ENCODE assay signal across 1 cellular context in the genomic region with DNA sequence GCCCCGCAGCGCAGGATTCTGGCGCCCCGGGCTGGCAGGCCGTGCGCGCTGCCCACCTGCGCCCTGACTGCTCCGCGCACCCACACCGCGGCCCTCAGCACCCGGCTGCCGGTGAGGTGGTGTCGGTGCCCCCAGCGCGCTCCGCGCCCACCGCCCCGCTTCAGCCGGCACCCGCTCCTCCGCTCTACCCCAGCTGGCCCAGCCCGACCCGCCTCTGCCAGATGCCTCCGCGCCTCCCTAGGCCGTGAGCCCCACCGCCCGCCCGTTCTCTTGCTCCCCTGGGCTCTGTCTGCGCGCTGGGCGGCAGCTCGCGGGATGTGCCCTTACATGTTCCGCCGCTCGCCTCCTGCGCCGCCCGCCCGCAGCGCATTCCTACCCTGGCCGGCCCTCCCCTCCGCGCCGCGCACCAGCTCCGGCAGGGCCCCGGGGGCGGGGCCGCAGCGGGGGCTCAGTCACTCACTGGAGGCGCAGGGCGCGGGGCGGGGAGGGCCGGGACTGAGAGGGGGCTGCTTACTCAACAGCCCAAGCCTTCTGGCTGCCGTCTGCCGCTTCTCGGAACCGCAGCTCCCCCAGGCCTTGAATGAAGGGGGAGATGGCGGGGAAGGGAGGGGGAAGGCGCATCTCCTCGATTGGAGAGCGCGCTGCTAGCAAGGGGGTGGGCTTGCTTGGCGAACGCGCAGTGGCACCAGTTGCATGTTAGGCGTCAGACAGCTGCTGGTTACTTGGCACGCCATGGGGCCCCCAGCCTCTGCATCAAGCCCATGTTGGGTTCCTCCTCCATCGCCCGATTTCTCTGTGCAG.
TF ChIP-seq lines count a peak whose summit lies in the region.

Gene PHLDA3 (minus strand): TSS at position 345 of the 801 bp plus-strand sequence. CDS start 402 bp downstream, outside the sequence.

TF ChIP-seq in HepG2, 621 proteins besides CTCF, POLR2A, EP300 and RAD21 (continued from another document and continues in another):
- TF ChIP-seq, protein P1, sequence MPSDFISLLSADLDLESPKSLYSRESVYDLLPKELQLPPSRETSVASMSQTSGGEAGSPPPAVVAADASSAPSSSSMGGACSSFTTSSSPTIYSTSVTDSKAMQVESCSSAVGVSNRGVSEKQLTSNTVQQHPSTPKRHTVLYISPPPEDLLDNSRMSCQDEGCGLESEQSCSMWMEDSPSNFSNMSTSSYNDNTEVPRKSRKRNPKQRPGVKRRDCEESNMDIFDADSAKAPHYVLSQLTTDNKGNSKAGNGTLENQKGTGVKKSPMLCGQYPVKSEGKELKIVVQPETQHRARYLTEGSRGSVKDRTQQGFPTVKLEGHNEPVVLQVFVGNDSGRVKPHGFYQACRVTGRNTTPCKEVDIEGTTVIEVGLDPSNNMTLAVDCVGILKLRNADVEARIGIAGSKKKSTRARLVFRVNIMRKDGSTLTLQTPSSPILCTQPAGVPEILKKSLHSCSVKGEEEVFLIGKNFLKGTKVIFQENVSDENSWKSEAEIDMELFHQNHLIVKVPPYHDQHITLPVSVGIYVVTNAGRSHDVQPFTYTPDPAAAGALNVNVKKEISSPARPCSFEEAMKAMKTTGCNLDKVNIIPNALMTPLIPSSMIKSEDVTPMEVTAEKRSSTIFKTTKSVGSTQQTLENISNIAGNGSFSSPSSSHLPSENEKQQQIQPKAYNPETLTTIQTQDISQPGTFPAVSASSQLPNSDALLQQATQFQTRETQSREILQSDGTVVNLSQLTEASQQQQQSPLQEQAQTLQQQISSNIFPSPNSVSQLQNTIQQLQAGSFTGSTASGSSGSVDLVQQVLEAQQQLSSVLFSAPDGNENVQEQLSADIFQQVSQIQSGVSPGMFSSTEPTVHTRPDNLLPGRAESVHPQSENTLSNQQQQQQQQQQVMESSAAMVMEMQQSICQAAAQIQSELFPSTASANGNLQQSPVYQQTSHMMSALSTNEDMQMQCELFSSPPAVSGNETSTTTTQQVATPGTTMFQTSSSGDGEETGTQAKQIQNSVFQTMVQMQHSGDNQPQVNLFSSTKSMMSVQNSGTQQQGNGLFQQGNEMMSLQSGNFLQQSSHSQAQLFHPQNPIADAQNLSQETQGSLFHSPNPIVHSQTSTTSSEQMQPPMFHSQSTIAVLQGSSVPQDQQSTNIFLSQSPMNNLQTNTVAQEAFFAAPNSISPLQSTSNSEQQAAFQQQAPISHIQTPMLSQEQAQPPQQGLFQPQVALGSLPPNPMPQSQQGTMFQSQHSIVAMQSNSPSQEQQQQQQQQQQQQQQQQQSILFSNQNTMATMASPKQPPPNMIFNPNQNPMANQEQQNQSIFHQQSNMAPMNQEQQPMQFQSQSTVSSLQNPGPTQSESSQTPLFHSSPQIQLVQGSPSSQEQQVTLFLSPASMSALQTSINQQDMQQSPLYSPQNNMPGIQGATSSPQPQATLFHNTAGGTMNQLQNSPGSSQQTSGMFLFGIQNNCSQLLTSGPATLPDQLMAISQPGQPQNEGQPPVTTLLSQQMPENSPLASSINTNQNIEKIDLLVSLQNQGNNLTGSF (CRISPR knock-in tag; IDR thresholded peaks at IDR 0.05): no peak
- TF ChIP-seq KDM5B (CRISPR knock-in tag; IDR thresholded peaks at IDR 0.05; ENCODE audit: borderline replicate concordance) (no peak), HMG20A (CRISPR knock-in tag; IDR thresholded peaks at IDR 0.05; ENCODE audit: borderline replicate concordance) (no peak), ZBTB38 (CRISPR knock-in tag; IDR thresholded peaks at IDR 0.05) (peak; percentile 40), ZNF574 (CRISPR knock-in tag; IDR thresholded peaks at IDR 0.05) (peak; percentile 61; the same call in 1 of the 2 replicates), MYC (CRISPR knock-in tag; IDR thresholded peaks at IDR 0.05; ENCODE audit: borderline replicate concordance) (peak; percentile 23; the same call in 1 of the 2 replicates), SMAD3 (CRISPR knock-in tag; IDR thresholded peaks at IDR 0.05) (no peak), XRCC5 (optimal IDR thresholded peaks at IDR 0.05; ENCODE audit: low read length) (peak; percentile 74), SOX6 (IDR thresholded peaks at IDR 0.05) (no peak), SOX6 (CRISPR knock-in tag; IDR thresholded peaks at IDR 0.05) (no peak), RARA (CRISPR knock-in tag; IDR thresholded peaks at IDR 0.05) (no peak; the same call in 1 of the 2 replicates), ZNF256 (CRISPR knock-in tag; conservative IDR thresholded peaks at IDR 0.05) (no peak), TEAD3 (CRISPR knock-in tag; optimal IDR thresholded peaks at IDR 0.05; ENCODE audit: borderline replicate concordance) (peak; percentile 63), KMT2A (CRISPR knock-in tag; IDR thresholded peaks at IDR 0.05) (no peak; the same call in 1 of the 2 replicates), SP140L (CRISPR knock-in tag; IDR thresholded peaks at IDR 0.05; ENCODE audit: borderline replicate concordance) (no peak), FOXP4 (CRISPR knock-in tag; IDR thresholded peaks at IDR 0.05) (no peak), CBFB (CRISPR knock-in tag; IDR thresholded peaks at IDR 0.05) (no peak; the same call in 1 of the 2 replicates), IKZF4 (CRISPR knock-in tag; IDR thresholded peaks at IDR 0.05; ENCODE audit: borderline replicate concordance, low read depth, not compliant biosample characterization) (no peak), ZNF343 (CRISPR knock-in tag; IDR thresholded peaks at IDR 0.05) (peak; percentile 55; the same call in 1 of the 2 replicates), GLI4 (CRISPR knock-in tag; IDR thresholded peaks at IDR 0.05; ENCODE audit: borderline replicate concordance) (no peak), ZNF629 (CRISPR knock-in tag; conservative IDR thresholded peaks at IDR 0.05) (no peak), U2AF1 (optimal IDR thresholded peaks at IDR 0.05; ENCODE audit: low read depth, low read length) (no peak), TBL1XR1 (IDR thresholded peaks at IDR 0.05; ENCODE audit: borderline replicate concordance, low read length, partially characterized antibody) (no peak), ZNF430 (CRISPR knock-in tag; IDR thresholded peaks at IDR 0.05) (no peak), THYN1 (CRISPR knock-in tag; IDR thresholded peaks at IDR 0.05; ENCODE audit: borderline replicate concordance, low read depth) (no peak), ZNF839 (CRISPR knock-in tag; IDR thresholded peaks at IDR 0.05; ENCODE audit: borderline replicate concordance) (no peak), AKNA (CRISPR knock-in tag; IDR thresholded peaks at IDR 0.05; ENCODE audit: borderline replicate concordance) (no peak), ZNF577 (CRISPR knock-in tag; IDR thresholded peaks at IDR 0.05; ENCODE audit: borderline replicate concordance, low read depth) (no peak), CC2D1A (CRISPR knock-in tag; IDR thresholded peaks at IDR 0.05) (no peak)
- TF ChIP-seq, protein P2, sequence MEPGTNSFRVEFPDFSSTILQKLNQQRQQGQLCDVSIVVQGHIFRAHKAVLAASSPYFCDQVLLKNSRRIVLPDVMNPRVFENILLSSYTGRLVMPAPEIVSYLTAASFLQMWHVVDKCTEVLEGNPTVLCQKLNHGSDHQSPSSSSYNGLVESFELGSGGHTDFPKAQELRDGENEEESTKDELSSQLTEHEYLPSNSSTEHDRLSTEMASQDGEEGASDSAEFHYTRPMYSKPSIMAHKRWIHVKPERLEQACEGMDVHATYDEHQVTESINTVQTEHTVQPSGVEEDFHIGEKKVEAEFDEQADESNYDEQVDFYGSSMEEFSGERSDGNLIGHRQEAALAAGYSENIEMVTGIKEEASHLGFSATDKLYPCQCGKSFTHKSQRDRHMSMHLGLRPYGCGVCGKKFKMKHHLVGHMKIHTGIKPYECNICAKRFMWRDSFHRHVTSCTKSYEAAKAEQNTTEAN (CRISPR knock-in tag; conservative IDR thresholded peaks at IDR 0.05): no peak
- TF ChIP-seq, protein P3, sequence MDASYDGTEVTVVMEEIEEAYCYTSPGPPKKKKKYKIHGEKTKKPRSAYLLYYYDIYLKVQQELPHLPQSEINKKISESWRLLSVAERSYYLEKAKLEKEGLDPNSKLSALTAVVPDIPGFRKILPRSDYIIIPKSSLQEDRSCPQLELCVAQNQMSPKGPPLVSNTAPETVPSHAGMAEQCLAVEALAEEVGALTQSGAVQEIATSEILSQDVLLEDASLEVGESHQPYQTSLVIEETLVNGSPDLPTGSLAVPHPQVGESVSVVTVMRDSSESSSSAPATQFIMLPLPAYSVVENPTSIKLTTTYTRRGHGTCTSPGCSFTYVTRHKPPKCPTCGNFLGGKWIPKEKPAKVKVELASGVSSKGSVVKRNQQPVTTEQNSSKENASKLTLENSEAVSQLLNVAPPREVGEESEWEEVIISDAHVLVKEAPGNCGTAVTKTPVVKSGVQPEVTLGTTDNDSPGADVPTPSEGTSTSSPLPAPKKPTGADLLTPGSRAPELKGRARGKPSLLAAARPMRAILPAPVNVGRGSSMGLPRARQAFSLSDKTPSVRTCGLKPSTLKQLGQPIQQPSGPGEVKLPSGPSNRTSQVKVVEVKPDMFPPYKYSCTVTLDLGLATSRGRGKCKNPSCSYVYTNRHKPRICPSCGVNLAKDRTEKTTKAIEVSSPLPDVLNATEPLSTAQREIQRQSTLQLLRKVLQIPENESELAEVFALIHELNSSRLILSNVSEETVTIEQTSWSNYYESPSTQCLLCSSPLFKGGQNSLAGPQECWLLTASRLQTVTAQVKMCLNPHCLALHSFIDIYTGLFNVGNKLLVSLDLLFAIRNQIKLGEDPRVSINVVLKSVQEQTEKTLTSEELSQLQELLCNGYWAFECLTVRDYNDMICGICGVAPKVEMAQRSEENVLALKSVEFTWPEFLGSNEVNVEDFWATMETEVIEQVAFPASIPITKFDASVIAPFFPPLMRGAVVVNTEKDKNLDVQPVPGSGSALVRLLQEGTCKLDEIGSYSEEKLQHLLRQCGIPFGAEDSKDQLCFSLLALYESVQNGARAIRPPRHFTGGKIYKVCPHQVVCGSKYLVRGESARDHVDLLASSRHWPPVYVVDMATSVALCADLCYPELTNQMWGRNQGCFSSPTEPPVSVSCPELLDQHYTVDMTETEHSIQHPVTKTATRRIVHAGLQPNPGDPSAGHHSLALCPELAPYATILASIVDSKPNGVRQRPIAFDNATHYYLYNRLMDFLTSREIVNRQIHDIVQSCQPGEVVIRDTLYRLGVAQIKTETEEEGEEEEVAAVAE (CRISPR knock-in tag; IDR thresholded peaks at IDR 0.05; ENCODE audit: borderline replicate concordance): no peak; the same call in 1 of the 2 replicates
